In genomic region chr20:23625236-23625964, GRCh38 we compare ENCODE assay signal across 17 cellular contexts. TPM values are rescaled to one million over a fixed set of nuclear protein-coding genes. Genes with fewer than 3 reads are reported as not detected.
DNase-seq lines count a peak whose midpoint lies in the region; ATAC-seq and TF ChIP-seq lines count a peak whose summit lies in the region.
"Had no signal": no experiment of that assay in that cellular context is flagged by ENCODE, and none has a peak within 500 bp of the region (broad histone marks: within the 10 kb centered on the region; RNA-seq: fewer than 3 reads in every experiment).

No MANE protein-coding gene starts in this region.

- peak; percentile 64 for ATAC-seq in GM18858 (IDR thresholded peaks at IDR 0.05; ENCODE audit: unreplicated experiment)
- peak; percentile 55 for ATAC-seq in HG03060 (IDR thresholded peaks at IDR 0.05; ENCODE audit: low read depth, unreplicated experiment)
- ATAC-seq in left lung: no peak
- no peak for ATAC-seq in left colon

- TF ChIP-seq CTCF in left lung (IDR thresholded peaks at IDR 0.05): no peak

- no peaks in the 10 kb centered on the region for H3K27me3 Mint-ChIP-seq in dendritic cell treated with granulocyte-macrophage colony-stimulating factor and Interleukin-4, amounts not matched to agents 40 ng/mL and 50 ng/mL, for 4 days

- H3K4me3 Mint-ChIP-seq in dendritic cell treated with granulocyte-macrophage colony-stimulating factor and Interleukin-4, amounts not matched to agents 40 ng/mL and 50 ng/mL, for 4 days: no peak overlapping the region

- peaks cover 0 to 18% of the 10 kb centered on the region in 2 donors for H3K4me1 ChIP-seq in left lung

- H3K36me3 ChIP-seq in left lung: no peaks in the 10 kb centered on the region
- H3K36me3 ChIP-seq: upper lobe of left lung had no signal

- DNase-seq in renal cortical epithelial cell (ENCODE audit: low read depth) (peak; percentile 25), NCI-H510A (lab: John Stamatoyannopoulos, UW) (no peak), left lung (no peak), left colon (no peak), middle frontal gyrus (ENCODE audit: extremely low spot score, low spot score) (no peak)
- DNase-seq: activated effector memory CD4-positive, alpha-beta T cell treated with anti-CD3 and anti-CD28 coated beads, Interleukin-2, amount 50 U/mL, for 16 hours; AML-193; DMS 273 treated with DMSO at 0.1 percent for 48 hours; NCI-H2081; NCI-H774; stimulated activated CD4-positive, alpha-beta T cell treated with anti-CD3 and anti-CD28 coated beads, Interleukin-4, amount 100 ng/mL, for 4 hours had no signal

- peaks cover 82% of the 10 kb centered on the region for H3K4me1 Mint-ChIP-seq in dendritic cell treated with granulocyte-macrophage colony-stimulating factor and Interleukin-4, amounts not matched to agents 40 ng/mL and 50 ng/mL, for 4 days (ENCODE audit: low read depth)

- peak overlapping the region; percentile 72 for H3K27ac Mint-ChIP-seq in dendritic cell treated with granulocyte-macrophage colony-stimulating factor and Interleukin-4, amounts not matched to agents 40 ng/mL and 50 ng/mL, for 4 days

- no peaks in the 10 kb centered on the region for H3K27me3 ChIP-seq in left lung
- H3K27me3 ChIP-seq: upper lobe of left lung had no signal

- H3K36me3 Mint-ChIP-seq in dendritic cell treated with granulocyte-macrophage colony-stimulating factor and Interleukin-4, amounts not matched to agents 40 ng/mL and 50 ng/mL, for 4 days (ENCODE audit: low read depth): peaks cover 21% of the 10 kb centered on the region

- no peak overlapping the region for H3K4me3 ChIP-seq in left lung
- H3K4me3 ChIP-seq: upper lobe of left lung had no signal

- no peak overlapping the region for H3K27ac ChIP-seq in left lung
- H3K27ac ChIP-seq: upper lobe of left lung had no signal

- no peaks in the 10 kb centered on the region for H3K9me3 Mint-ChIP-seq in dendritic cell treated with granulocyte-macrophage colony-stimulating factor and Interleukin-4, amounts not matched to agents 40 ng/mL and 50 ng/mL, for 4 days

- no peaks in the 10 kb centered on the region for H3K9me3 ChIP-seq in left lung
- H3K9me3 ChIP-seq: upper lobe of left lung had no signal

- intact Hi-C loops in dendritic cell treated with granulocyte-macrophage colony-stimulating factor and Interleukin-4, amounts not matched to agents 40 ng/mL and 50 ng/mL, for 4 days (cut with micrococcal nuclease): no loop called here
- intact Hi-C loops in left lung (cut with DNase I) (no loop called here), left colon (cut with DNase I, micrococcal nuclease) (loop anchor here in 1 of 2 donors (10.0 kb wide), 1 partner anchor 271 kb away; the partner anchor contains the start of gene NXT1)

RNA-seq across cellular contexts. Expression of gene CST3, which starts 12.4 kb away (rescaled TPM):
- 247 and 632 TPM in 2 replicates for total RNA-seq in renal cortical epithelial cell
- 100 to 1,000 TPM; 628 to 714 TPM for total RNA-seq in left lung
- 1,000 to 10,000 TPM in 1 of 2 donors, 100 to 1,000 TPM in 1; 863 to 1,131 TPM for total RNA-seq in left colon

RNA-seq across cellular contexts. Expression of gene CST9, which starts 19.7 kb away (rescaled TPM):
- total RNA-seq in renal cortical epithelial cell: not detected in 2 replicates
- total RNA-seq in left lung: not detected
- not detected for total RNA-seq in left colon
- total RNA-seq: astrocyte, mesenteric fat pad, upper lobe of left lung had no signal

RNA-seq across cellular contexts. Expression of gene CST9L, which starts 57.1 kb away (rescaled TPM):
- total RNA-seq in renal cortical epithelial cell (not detected in 2 replicates), left lung (not detected), left colon (not detected)
- total RNA-seq: astrocyte, mesenteric fat pad, upper lobe of left lung had no signal

Comparison
In these comparisons a context has a peak if more than half of its experiments do, and no peak if none do; other contexts are left out.
1. ATAC-seq: peak in GM18858 (single experiment) and HG03060 (single experiment); none in left lung (single experiment) and left colon (single experiment).